Comparison of ENCODE assay signal across 1 cellular context in the genomic region with DNA sequence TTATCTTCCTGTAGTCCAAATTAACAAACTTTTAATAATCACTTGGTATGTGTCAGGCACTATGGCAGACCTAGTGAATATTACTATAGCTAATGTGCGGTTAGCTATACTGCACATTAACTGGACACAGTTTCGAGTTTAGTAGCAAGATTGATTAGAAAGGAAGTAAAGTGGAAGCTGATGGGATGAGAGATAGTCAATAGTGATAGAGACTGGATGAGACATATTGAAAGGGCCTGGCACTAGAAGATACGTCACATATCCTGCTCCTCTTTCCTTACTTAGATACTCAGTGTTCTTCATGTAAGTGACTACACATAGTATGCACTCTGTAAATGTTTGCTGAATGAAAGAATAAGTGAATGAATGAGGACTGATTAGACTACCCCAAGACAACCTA.
TF ChIP-seq lines count a peak whose summit lies in the region.

No MANE protein-coding gene starts in this region.

TF ChIP-seq in endothelial cell of umbilical vein, 7 proteins besides CTCF, POLR2A, EP300 and RAD21 (continued from another document):
- TF ChIP-seq, protein P1, sequence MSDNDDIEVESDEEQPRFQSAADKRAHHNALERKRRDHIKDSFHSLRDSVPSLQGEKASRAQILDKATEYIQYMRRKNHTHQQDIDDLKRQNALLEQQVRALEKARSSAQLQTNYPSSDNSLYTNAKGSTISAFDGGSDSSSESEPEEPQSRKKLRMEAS (IDR thresholded peaks at IDR 0.05; ENCODE audit: insufficient read depth, insufficient read length) = no peak
- TF ChIP-seq EZH2 (IDR thresholded peaks at IDR 0.05; ENCODE audit: borderline replicate concordance, low read depth, low read length, severe bottlenecking) (no peak), GATA2 (IDR thresholded peaks at IDR 0.05; ENCODE audit: insufficient read depth, insufficient read length, low read depth, low read length) (no peak), JUN (IDR thresholded peaks at IDR 0.05; ENCODE audit: borderline replicate concordance, insufficient read depth, insufficient read length, low read depth) (no peak), POLR2AphosphoS5 (IDR thresholded peaks at IDR 0.05; ENCODE audit: insufficient read depth, low read depth, low read length) (no peak)
